ENCODE assay signal across 8 cellular contexts in genomic region chr11:33736148-33736809, GRCh38. TPM values are rescaled to one million over a fixed set of nuclear protein-coding genes. Genes with fewer than 3 reads are reported as not detected.
A peak's percentile ranks its signal among the peaks of the same experiment; 100 is the strongest.
DNase-seq lines count a peak whose midpoint lies in the region; ATAC-seq, FAIRE-seq and TF ChIP-seq lines count a peak whose summit lies in the region.

Gene CD59, minus strand, starts transcription at chr11:33736423. Its CDS starts 13,978 bp downstream, at chr11:33722445.

- H3K4me3 ChIP-seq in adrenal gland = peak within 1 kb of the TSS; percentile 29 to 86 (median 78)
- H3K4me3 ChIP-seq in transverse colon = peak within 1 kb of the TSS; percentile 54 to 95 (median 80)

- H3K36me3 ChIP-seq in adrenal gland (replicated peaks in 1 of 2) = no peaks in the 10 kb centered on the region
- H3K36me3 ChIP-seq in transverse colon = no peaks in the 10 kb centered on the region

- H3K4me1 ChIP-seq in adrenal gland (replicated peaks in 1 of 2) = peaks cover 10 to 41% of the 10 kb centered on the region in 2 donors
- peaks cover 11 to 49% (median 38%) of the 10 kb centered on the region in 4 donors for H3K4me1 ChIP-seq in transverse colon

- DNase-seq in GM12891 (ENCODE audit: insufficient read length, low spot score) (peak; percentile 70), NCI-H1417 (lab: John Stamatoyannopoulos, UW) (peak; percentile 85 to 96 (median 92)), adrenal gland (peak; percentile 97 to 99 (median 98)), cardiac septum (ENCODE audit: low spot score) (peak; percentile 99), pons (ENCODE audit: low spot score) (peak; percentile 87), transverse colon (peak; percentile 98)

- WGBS in adrenal gland, 4 donors = 0 to 3% (median 1%) methylated on average over 10 to 48 of the region's 48 CpGs
- 2 to 14% methylated on average over 2 to 38 of the region's 48 CpGs for WGBS in transverse colon (ENCODE audit: low coverage in 1 of 2), 2 donors

- TF ChIP-seq EP300 in transverse colon (IDR thresholded peaks at IDR 0.05; ENCODE audit: low read depth) = no peak

- intact Hi-C loops in T-helper 1 cell treated with Interleukin-12 subunit alpha and Interleukin-12 subunit beta and Interleukin-4 antibody, amounts not matched to agents 30 ng/mL and 1 ng/mL, for 36 hours (cut with micrococcal nuclease) = loop anchor here (1.0 to 10.0 kb wide), 7 partner anchors 36 to 1151 kb away; partner anchors contain the start of genes C11orf91, CAT, CSTF3 and EIF3M
- intact Hi-C loops in adrenal gland (cut with DNase I) = no loop called here
- intact Hi-C loops in cardiac septum (cut with DNase I) = loop anchor here (5.0 kb wide), 2 partner anchors 374 to 479 kb away; partner anchors contain the start of gene HIPK3
- intact Hi-C loops in transverse colon (cut with DNase I; ENCODE audit: low total_unique reads) = no loop called here

- peak; percentile 67; the same call in 1 of the 2 replicates for TF ChIP-seq POLR2A in GM12891 (IDR thresholded peaks at IDR 0.05; ENCODE audit: low read depth, low read length)
- peak in 1 of 2 donors; percentile 95 for TF ChIP-seq POLR2A in adrenal gland (IDR thresholded peaks at IDR 0.05)
- TF ChIP-seq POLR2A in transverse colon (IDR thresholded peaks at IDR 0.05) = peak; percentile 95

- ATAC-seq in HG02759 (IDR thresholded peaks at IDR 0.05; ENCODE audit: unreplicated experiment) = peak; percentile 65

- H3K9me3 ChIP-seq in adrenal gland (replicated peaks in 1 of 3) (no peaks in the 10 kb centered on the region), transverse colon (no peaks in the 10 kb centered on the region)

- TF ChIP-seq CTCF in adrenal gland (IDR thresholded peaks at IDR 0.05) (no peak), transverse colon (IDR thresholded peaks at IDR 0.05) (peak in 2 of 5 experiments; percentile 2 to 8)

- H3K27ac ChIP-seq in adrenal gland = peak within 1 kb of the TSS; percentile 32 to 90 (median 83)
- H3K27ac ChIP-seq in transverse colon = peak within 1 kb of the TSS; percentile 87 to 96 (median 92)

- H3K27me3 ChIP-seq in adrenal gland = no peaks in the 10 kb centered on the region
- no peaks in the 10 kb centered on the region for H3K27me3 ChIP-seq in transverse colon

- in situ Hi-C loops in transverse colon (cut with MboI; ENCODE audit: low pct_ligation_motif_present in 1 of 4, low pct_unique_long_range_greater_than_20kb in 1 of 4, low sequenced_read_pairs in 3 of 4) = loop anchor here in 2 of 4 donors (25.0 kb wide), 1 partner anchor 574 kb away; the partner anchor contains the start of gene CSTF3 (in 2 of the 2)

- peak; percentile 79 for FAIRE-seq in GM12891 (lab: Jason Lieb, UNC)

TF ChIP-seq in GM12891, 5 proteins besides CTCF, POLR2A, EP300 and RAD21:
- TF ChIP-seq TAF1 (IDR thresholded peaks at IDR 0.05; ENCODE audit: low read depth, low read length) (no peak; the same call in 1 of the 2 replicates), POLR2AphosphoS5 (IDR thresholded peaks at IDR 0.05; ENCODE audit: low read depth, low read length) (peak; percentile 54; the same call in 1 of the 2 replicates)
TF ChIP-seq in GM12891: peak in this region for 1.

RNA-seq across cellular contexts. Expression of gene CD59, which starts in this region (rescaled TPM):
- polyA plus RNA-seq in GM12891 (2012; ENCODE audit: low read depth, missing spikeins) = 126 TPM
- total RNA-seq in T-helper 1 cell treated with Interleukin-12 subunit alpha and Interleukin-12 subunit beta and Interleukin-4 antibody, amounts not matched to agents 30 ng/mL and 1 ng/mL, for 36 hours = 200 and 213 TPM in 2 replicates
- total RNA-seq in adrenal gland (100 to 1,000 TPM; 286 to 562 (median 405) TPM), cardiac septum (932 TPM), transverse colon (100 to 1,000 TPM in 3 of 4 donors, 10 to 100 TPM in 1; 64.7 to 213 (median 170) TPM)
- polyA plus RNA-seq in adrenal gland = 100 to 1,000 TPM in 2 of 3 donors, 10 to 100 TPM in 1; 59.5 to 465 (median 103) TPM

Comparison
In these comparisons a context has a peak if more than half of its experiments do, and no peak if none do; other contexts are left out.
1. Peak in every context shown above with its lines: DNase-seq, ATAC-seq, H3K4me3 ChIP-seq and H3K27ac ChIP-seq.
2. intact Hi-C loops: an anchor here in T-helper 1 cell treated with Interleukin-12 subunit alpha and Interleukin-12 subunit beta and Interleukin-4 antibody, amounts not matched to agents 30 ng/mL and 1 ng/mL, for 36 hours (1.0 to 10.0 kb wide) and cardiac septum (5.0 kb wide); none called in adrenal gland and transverse colon.